Comparison of ENCODE assay signal across 17 cellular contexts in genomic region chr9:18478517-18479361, GRCh38. TPM values are rescaled to one million over a fixed set of nuclear protein-coding genes. Genes with fewer than 3 reads are reported as not detected.
DNase-seq lines count a peak whose midpoint lies in the region; ATAC-seq and TF ChIP-seq lines count a peak whose summit lies in the region.
"Had no signal": no experiment of that assay in that cellular context is flagged by ENCODE, and none has a peak within 500 bp of the region (broad histone marks: within the 10 kb centered on the region; RNA-seq: fewer than 3 reads in every experiment).

No MANE protein-coding gene starts in this region.

- no peaks in the 10 kb centered on the region for H3K9me3 ChIP-seq in MG63
- H3K9me3 ChIP-seq in fibroblast of lung (ENCODE audit: control insufficient read depth, insufficient read depth, low read depth, low read length): no peaks in the 10 kb centered on the region
- H3K9me3 ChIP-seq in neural progenitor cell (ENCODE audit: low read depth): no peaks in the 10 kb centered on the region
- H3K9me3 ChIP-seq: BLaER1, vagina had no signal

- peaks cover 28% of the 10 kb centered on the region for H3K4me1 Mint-ChIP-seq in neural progenitor cell
- H3K4me1 Mint-ChIP-seq: activated CD4-positive, alpha-beta T cell treated with anti-CD3 and anti-CD28 coated beads, Interleukin-2, amount 10 ng/mL, durations not matched to agents 24 days and 14 days; naive thymus-derived CD4-positive, alpha-beta T cell had no signal

- no peak overlapping the region for H3K27ac Mint-ChIP-seq in neural progenitor cell
- H3K27ac Mint-ChIP-seq: activated CD4-positive, alpha-beta T cell treated with anti-CD3 and anti-CD28 coated beads, Interleukin-2, amount 10 ng/mL, durations not matched to agents 24 days and 14 days; naive thymus-derived CD4-positive, alpha-beta T cell; T-helper 1 cell treated with Interleukin-12 subunit alpha and Interleukin-12 subunit beta and Interleukin-4 antibody, amounts not matched to agents 30 μg/mL and 1 μg/mL, for 36 hours had no signal

- peaks cover 2% of the 10 kb centered on the region for H3K4me1 ChIP-seq in fibroblast of lung (ENCODE audit: control insufficient read depth, extremely low read depth, insufficient read depth, low read length)
- peaks cover 32% of the 10 kb centered on the region for H3K4me1 ChIP-seq in neural progenitor cell

- no peaks in the 10 kb centered on the region for H3K9me3 Mint-ChIP-seq in neural progenitor cell
- H3K9me3 Mint-ChIP-seq: activated CD4-positive, alpha-beta T cell treated with anti-CD3 and anti-CD28 coated beads, Interleukin-2, amount 10 ng/mL, durations not matched to agents 24 days and 14 days; T-helper 1 cell treated with Interleukin-12 subunit alpha and Interleukin-12 subunit beta and Interleukin-4 antibody, amounts not matched to agents 30 μg/mL and 1 μg/mL, for 36 hours had no signal

- peak overlapping the region; percentile 33 for H3K27ac ChIP-seq in fibroblast of lung (ENCODE audit: insufficient read depth, low read length)
- H3K27ac ChIP-seq in neural progenitor cell: no peak overlapping the region
- H3K27ac ChIP-seq: BLaER1, vagina had no signal

- H3K36me3 ChIP-seq in MG63 (peaks cover 40% of the 10 kb centered on the region), fibroblast of lung (ENCODE audit: control insufficient read depth, insufficient read depth, low read length) (peaks cover 3% of the 10 kb centered on the region), neural progenitor cell (no peaks in the 10 kb centered on the region)
- H3K36me3 ChIP-seq: BLaER1, vagina had no signal

- DNase-seq in AG09309 (ENCODE audit: low read depth): peak; percentile 96
- peak; percentile 96 for DNase-seq in MG63
- peak; percentile 68 to 95 for DNase-seq in fibroblast of lung (ENCODE audit: low read depth in 2 of 2)
- peak; percentile 26 for DNase-seq in neural progenitor cell (ENCODE audit: low spot score)
- DNase-seq in DMS79 (lab: John Stamatoyannopoulos, UW): no peak
- no peak for DNase-seq in NCI-H82 (lab: John Stamatoyannopoulos, UW)
- no peak for DNase-seq in ureter (ENCODE audit: low spot score)
- DNase-seq: activated CD4-positive, alpha-beta T cell treated with anti-CD3 and anti-CD28 coated beads, Interleukin-2, amount 10 ng/mL, durations not matched to agents 24 days and 14 days; activated effector memory CD4-positive, alpha-beta T cell treated with Interleukin-2 at 50 U/mL for 16 hours; naive thymus-derived CD4-positive, alpha-beta T cell; OCI-M1; stimulated activated CD4-positive, alpha-beta T cell treated with anti-CD3 and anti-CD28 coated beads, Interleukin-12 subunit alpha, Interleukin-12 subunit beta, amount 100 ng/mL, for 4 hours had no signal

- H3K27me3 Mint-ChIP-seq in neural progenitor cell (ENCODE audit: insufficient read depth, low read depth): no peaks in the 10 kb centered on the region

- H3K27me3 ChIP-seq in MG63 (no peaks in the 10 kb centered on the region), fibroblast of lung (ENCODE audit: control insufficient read depth, insufficient read depth, low read length) (no peaks in the 10 kb centered on the region), neural progenitor cell (no peaks in the 10 kb centered on the region)
- H3K27me3 ChIP-seq: BLaER1, vagina had no signal

- H3K9ac ChIP-seq in fibroblast of lung (ENCODE audit: insufficient read depth, low read length): no peak overlapping the region
- no peak overlapping the region for H3K9ac ChIP-seq in neural progenitor cell
- H3K9ac ChIP-seq: BLaER1 had no signal

- H4K20me1 ChIP-seq in fibroblast of lung (ENCODE audit: control insufficient read depth, extremely low read depth, insufficient read depth, low read length) (no peaks in the 10 kb centered on the region), neural progenitor cell (ENCODE audit: low read depth) (no peaks in the 10 kb centered on the region)
- H4K20me1 ChIP-seq: BLaER1 had no signal

- TF ChIP-seq CTCF in AG09309 (IDR thresholded peaks at IDR 0.05; ENCODE audit: control insufficient read depth, insufficient read depth, low read depth, low read length, missing control alignments): no peak
- TF ChIP-seq CTCF in fibroblast of lung (conservative IDR thresholded peaks at IDR 0.05 in 1 of 2, IDR thresholded peaks at IDR 0.05 in 1 of 2; ENCODE audit: low read depth in 1 of 2, low read length in 2 of 2): no peak
- no peak for TF ChIP-seq CTCF in neural progenitor cell (IDR thresholded peaks at IDR 0.05)

- no peaks in the 10 kb centered on the region for H3K36me3 Mint-ChIP-seq in neural progenitor cell
- H3K36me3 Mint-ChIP-seq: naive thymus-derived CD4-positive, alpha-beta T cell had no signal

- H2AFZ ChIP-seq in fibroblast of lung (ENCODE audit: low read length) (no peak overlapping the region), neural progenitor cell (replicated peaks) (no peak overlapping the region)

- ATAC-seq in HG03135 (IDR thresholded peaks at IDR 0.05; ENCODE audit: unreplicated experiment): no peak
- ATAC-seq: esophagus mucosa; naive thymus-derived CD4-positive, alpha-beta T cell had no signal

- peak overlapping the region; percentile 25 for H3K4me2 ChIP-seq in fibroblast of lung (ENCODE audit: extremely low read depth, insufficient read depth, low read length)
- H3K4me2 ChIP-seq in neural progenitor cell: no peak overlapping the region
- H3K4me2 ChIP-seq: BLaER1 had no signal

- H3F3A ChIP-seq in neural progenitor cell (ENCODE audit: low read depth): peaks cover under 1% of the 10 kb centered on the region

- H3K4me3 Mint-ChIP-seq in neural progenitor cell: no peak overlapping the region
- H3K4me3 Mint-ChIP-seq: activated CD4-positive, alpha-beta T cell treated with anti-CD3 and anti-CD28 coated beads, Interleukin-2, amount 10 ng/mL, durations not matched to agents 24 days and 14 days; naive thymus-derived CD4-positive, alpha-beta T cell; T-helper 1 cell treated with Interleukin-12 subunit alpha and Interleukin-12 subunit beta and Interleukin-4 antibody, amounts not matched to agents 30 μg/mL and 1 μg/mL, for 36 hours had no signal

- H3K4me3 ChIP-seq in AG09309 (ENCODE audit: control insufficient read depth, low read depth, low read length) (no peak overlapping the region), MG63 (peak overlapping the region; percentile 61), fibroblast of lung (replicated peaks in 1 of 4; ENCODE audit: control extremely low read depth in 1 of 4, insufficient read depth in 1 of 4, low read depth in 3 of 4, low read length in 4 of 4) (no peak overlapping the region), neural progenitor cell (no peak overlapping the region)
- H3K4me3 ChIP-seq: BLaER1, vagina had no signal

- H3K79me2 ChIP-seq in fibroblast of lung (ENCODE audit: control insufficient read depth, insufficient read depth, low read length): peaks cover 69% of the 10 kb centered on the region
- no peaks in the 10 kb centered on the region for H3K79me2 ChIP-seq in neural progenitor cell (ENCODE audit: low read depth)

RNA-seq across cellular contexts. Expression of gene ADAMTSL1, which starts 4.8 kb away (rescaled TPM):
- 62.9 and 67.7 TPM in 2 replicates for total RNA-seq in MG63 (2014; rRNA removed; shearing (Covaris generic); ENCODE audit: low replicate concordance)
- total RNA-seq in fibroblast of lung (11.6 and 27.9 TPM in 2 replicates), neural progenitor cell (ENCODE audit: low replicate concordance) (0.73 and 2.7 TPM in 2 replicates), ureter (11.5 TPM)
- polyA plus RNA-seq in fibroblast of lung: 19.3 and 48.4 TPM in 2 replicates
- 12.5 and 30.9 TPM in 2 replicates for polyA plus RNA-seq in fibroblast of lung (2012)
- polyA minus RNA-seq in fibroblast of lung (ENCODE audit: low replicate concordance): 36.2 and 101 TPM in 2 replicates
- total RNA-seq: activated CD4-positive, alpha-beta T cell treated with anti-CD3 and anti-CD28 coated beads, Interleukin-2, amount 10 ng/mL, durations not matched to agents 24 days and 14 days; naive thymus-derived CD4-positive, alpha-beta T cell had no signal
- polyA plus RNA-seq: naive thymus-derived CD4-positive, alpha-beta T cell had no signal

Comparison
In these comparisons a context has a peak if more than half of its experiments do, and no peak if none do; other contexts are left out.
1. DNase-seq: peak in AG09309 (single experiment), MG63 (single experiment), fibroblast of lung (2 of 2) and neural progenitor cell (single experiment); none in DMS79 (single experiment), NCI-H82 (single experiment) and ureter (single experiment).